24 cellular contexts compared by ENCODE assay signal in the genomic region with DNA sequence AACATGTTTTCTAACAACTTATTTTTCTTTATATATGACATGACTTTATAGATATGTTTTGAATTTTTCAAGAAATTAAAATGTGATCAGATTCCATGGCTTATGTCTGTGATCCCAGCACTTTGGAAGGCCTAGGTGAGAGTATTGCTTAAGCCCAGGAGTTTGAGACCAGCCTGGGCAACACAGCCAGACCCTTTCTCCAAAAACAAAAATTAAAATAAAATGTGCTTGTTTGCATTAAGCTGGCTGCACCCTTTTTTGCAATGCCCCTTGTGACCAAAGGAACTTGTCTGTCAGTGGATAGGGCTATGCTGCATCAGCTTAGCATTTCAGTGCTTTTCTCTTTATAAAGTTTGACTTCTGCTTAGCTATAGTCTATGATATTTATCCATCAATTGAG. TPM values are rescaled to one million over a fixed set of nuclear protein-coding genes. Genes with fewer than 3 reads are reported as not detected.
DNase-seq lines count a peak whose midpoint lies in the region; ATAC-seq, FAIRE-seq and TF ChIP-seq lines count a peak whose summit lies in the region.
"Had no signal": no experiment of that assay in that cellular context is flagged by ENCODE, and none has a peak within 500 bp of the region (broad histone marks: within the 10 kb centered on the region; RNA-seq: fewer than 3 reads in every experiment).

No MANE protein-coding gene starts in this region.

- H3K4me2 ChIP-seq in K562 (ENCODE audit: insufficient read depth, low read length) (no peak overlapping the region), neural progenitor cell (no peak overlapping the region)

- no peak overlapping the region for H3K4me3 Mint-ChIP-seq in activated CD4-positive, alpha-beta memory T cell treated with anti-CD3 and anti-CD28 coated beads for 36 hours
- H3K4me3 Mint-ChIP-seq in activated CD4-positive, alpha-beta memory T cell treated with anti-CD3 and anti-CD28 coated beads, Interleukin-2, amount 10 ng/mL, durations not matched to agents 7 days and 5 days = no peak overlapping the region
- H3K4me3 Mint-ChIP-seq in neural progenitor cell = peak overlapping the region; percentile 33
- H3K4me3 Mint-ChIP-seq: CD14-positive monocyte had no signal

- H3F3A ChIP-seq in neural progenitor cell (ENCODE audit: low read depth) = peaks cover 39% of the 10 kb centered on the region

- H3K9me1 ChIP-seq in K562 (ENCODE audit: control insufficient read depth, insufficient read depth, low read length) = no peaks in the 10 kb centered on the region

- no TSS peak for BruUV-seq in K562 (replicated peaks; lab: Mats Ljungman, UMichigan)

- POLR2A ChIA-PET in activated CD4-positive, alpha-beta memory T cell treated with anti-CD3 and anti-CD28 coated beads for 36 hours (lab: Charles Lee) = no interaction called here
- POLR2A ChIA-PET in activated CD4-positive, alpha-beta memory T cell treated with anti-CD3 and anti-CD28 coated beads, Interleukin-2, amount 10 ng/mL, durations not matched to agents 7 days and 5 days (lab: Charles Lee) = interaction anchor here (3.2 kb wide), 1 partner anchor 72 kb away, joined by 29 read pairs; the partner anchor contains the start of genes EEF1B2 and NDUFS1
- POLR2A ChIA-PET in K562 (lab: Yijun Ruan, JAX) = interaction anchor here (1.2 kb wide), 1 partner anchor 11 kb away, joined by 3 read pairs; no protein-coding TSS in a partner anchor

- no peak for TF ChIP-seq POLR2A in K562 (conservative IDR thresholded peaks at IDR 0.05)
- no peak for TF ChIP-seq POLR2A in lower leg skin (IDR thresholded peaks at IDR 0.05)

- H3K9ac ChIP-seq in HUES64 (ENCODE audit: low read depth, low read length) = no peak overlapping the region
- no peak overlapping the region for H3K9ac ChIP-seq in K562 (ENCODE audit: insufficient read depth in 1 of 2, low read depth in 2 of 2, low read length in 2 of 2)
- H3K9ac ChIP-seq in neural progenitor cell = no peak overlapping the region

- H3K4me3 ChIP-seq in HUES64 (ENCODE audit: low read length) (0 out of 2 replicates have a peak overlapping the region, but pooled peaks have one; percentile 11), K562 (no peak overlapping the region), neural progenitor cell (no peak overlapping the region), lower leg skin (ENCODE audit: low read depth, poor library complexity, severe bottlenecking) (no peak overlapping the region)
- H3K4me3 ChIP-seq: A549, lung, thoracic aorta had no signal

- no peaks in the 10 kb centered on the region for H3K27me3 Mint-ChIP-seq in activated CD4-positive, alpha-beta memory T cell treated with anti-CD3 and anti-CD28 coated beads for 36 hours
- no peaks in the 10 kb centered on the region for H3K27me3 Mint-ChIP-seq in activated CD4-positive, alpha-beta memory T cell treated with anti-CD3 and anti-CD28 coated beads, Interleukin-2, amount 10 ng/mL, durations not matched to agents 7 days and 5 days
- no peaks in the 10 kb centered on the region for H3K27me3 Mint-ChIP-seq in neural progenitor cell (ENCODE audit: insufficient read depth, low read depth)
- H3K27me3 Mint-ChIP-seq: T-helper 17 cell had no signal

- H3K27ac ChIP-seq in HUES64 (ENCODE audit: low read depth, low read length) (no peak overlapping the region), K562 (ENCODE audit: extremely low read depth, low read depth, low read length) (no peak overlapping the region), neural progenitor cell (no peak overlapping the region)
- H3K27ac ChIP-seq: A549, KMS-11, thoracic aorta had no signal

- peaks cover 22% of the 10 kb centered on the region for H3K4me1 Mint-ChIP-seq in activated CD4-positive, alpha-beta memory T cell treated with anti-CD3 and anti-CD28 coated beads for 36 hours (ENCODE audit: low read depth)
- H3K4me1 Mint-ChIP-seq in activated CD4-positive, alpha-beta memory T cell treated with anti-CD3 and anti-CD28 coated beads, Interleukin-2, amount 10 ng/mL, durations not matched to agents 7 days and 5 days = peaks cover 25% of the 10 kb centered on the region
- peaks cover 20% of the 10 kb centered on the region for H3K4me1 Mint-ChIP-seq in neural progenitor cell

- in situ Hi-C loops in K562 (cut with MboI) = no loop called here

- H3K4me1 ChIP-seq in HUES64 (ENCODE audit: insufficient read depth, low read length) (peaks cover 17% of the 10 kb centered on the region; the same call in 1 of the 2 replicates), K562 (replicated peaks in 1 of 2; ENCODE audit: control insufficient read depth in 2 of 2, insufficient read depth in 2 of 2, low read length in 2 of 2) (peaks cover 0 to 4% of the 10 kb centered on the region in 2 experiments; a peak in 2 of 5 replicates), neural progenitor cell (peaks cover 18% of the 10 kb centered on the region)

- H3K9me3 Mint-ChIP-seq in activated CD4-positive, alpha-beta memory T cell treated with anti-CD3 and anti-CD28 coated beads for 36 hours = no peaks in the 10 kb centered on the region
- H3K9me3 Mint-ChIP-seq in activated CD4-positive, alpha-beta memory T cell treated with anti-CD3 and anti-CD28 coated beads, Interleukin-2, amount 10 ng/mL, durations not matched to agents 7 days and 5 days = no peaks in the 10 kb centered on the region
- H3K9me3 Mint-ChIP-seq in neural progenitor cell = no peaks in the 10 kb centered on the region

- H3K27ac Mint-ChIP-seq in activated CD4-positive, alpha-beta memory T cell treated with anti-CD3 and anti-CD28 coated beads for 36 hours = peak overlapping the region; percentile 28
- H3K27ac Mint-ChIP-seq in activated CD4-positive, alpha-beta memory T cell treated with anti-CD3 and anti-CD28 coated beads, Interleukin-2, amount 10 ng/mL, durations not matched to agents 7 days and 5 days = no peak overlapping the region
- H3K27ac Mint-ChIP-seq in neural progenitor cell = no peak overlapping the region
- H3K27ac Mint-ChIP-seq: T-helper 17 cell had no signal

- H3K27me3 ChIP-seq in HUES64 (ENCODE audit: insufficient read depth, low read length) (no peaks in the 10 kb centered on the region), K562 (ENCODE audit: control insufficient read depth in 2 of 2, insufficient read depth in 2 of 2, low read length in 2 of 2) (no peaks in the 10 kb centered on the region), neural progenitor cell (no peaks in the 10 kb centered on the region)

- peaks cover 14% of the 10 kb centered on the region for H3K36me3 Mint-ChIP-seq in activated CD4-positive, alpha-beta memory T cell treated with anti-CD3 and anti-CD28 coated beads for 36 hours
- peaks cover 20% of the 10 kb centered on the region for H3K36me3 Mint-ChIP-seq in activated CD4-positive, alpha-beta memory T cell treated with anti-CD3 and anti-CD28 coated beads, Interleukin-2, amount 10 ng/mL, durations not matched to agents 7 days and 5 days (ENCODE audit: low read depth)
- peaks cover 3% of the 10 kb centered on the region for H3K36me3 Mint-ChIP-seq in neural progenitor cell

- H3K79me2 ChIP-seq in K562 (ENCODE audit: control insufficient read depth, insufficient read depth, low read length) = peaks cover 42% of the 10 kb centered on the region
- H3K79me2 ChIP-seq in neural progenitor cell (ENCODE audit: low read depth) = peaks cover 52% of the 10 kb centered on the region

- H4K20me1 ChIP-seq in K562 (replicated peaks; ENCODE audit: control insufficient read depth, insufficient read depth, low read length) (no peaks in the 10 kb centered on the region), neural progenitor cell (ENCODE audit: low read depth) (peaks cover 5% of the 10 kb centered on the region)

- no peak for FAIRE-seq in K562 (lab: Jason Lieb, UNC)
- FAIRE-seq: A549, H1 had no signal

- H3K36me3 ChIP-seq in HUES64 (ENCODE audit: insufficient read depth, low read length) (peaks cover 20% of the 10 kb centered on the region), K562 (ENCODE audit: control insufficient read depth, insufficient read depth, low read length) (no peaks in the 10 kb centered on the region), neural progenitor cell (peaks cover 4% of the 10 kb centered on the region)
- H3K36me3 ChIP-seq: thoracic aorta had no signal

- H2AFZ ChIP-seq in K562 (ENCODE audit: low read depth, low read length) = no peak overlapping the region
- no peak overlapping the region for H2AFZ ChIP-seq in neural progenitor cell (replicated peaks)

- TF ChIP-seq EP300 in K562 (IDR thresholded peaks at IDR 0.05; ENCODE audit: low read length) = no peak

- CTCF ChIA-PET in activated CD4-positive, alpha-beta memory T cell treated with anti-CD3 and anti-CD28 coated beads for 36 hours (lab: Charles Lee) = interaction anchor here (0.7 to 1.0 kb wide), 2 partner anchors 93 to 127 kb away, joined by 3 to 4 read pairs; no protein-coding TSS in a partner anchor
- CTCF ChIA-PET in activated CD4-positive, alpha-beta memory T cell treated with anti-CD3 and anti-CD28 coated beads, Interleukin-2, amount 10 ng/mL, durations not matched to agents 7 days and 5 days (lab: Charles Lee) = no interaction called here
- CTCF ChIA-PET in K562 (lab: Yijun Ruan, JAX; ENCODE audit: low intra/inter-chr PET ratio) = no interaction called here

- TF ChIP-seq CTCF in K562 (IDR thresholded peaks at IDR 0.05 in 2 of 3, conservative IDR thresholded peaks at IDR 0.05 in 1 of 3; ENCODE audit: insufficient read depth in 2 of 3, low read depth in 1 of 3, low read length in 3 of 3) = no peak
- TF ChIP-seq CTCF in neural progenitor cell (IDR thresholded peaks at IDR 0.05) = no peak
- no peak for TF ChIP-seq CTCF in lower leg skin (IDR thresholded peaks at IDR 0.05)

- DNase-seq in activated CD4-positive, alpha-beta memory T cell treated with anti-CD3 and anti-CD28 coated beads for 36 hours = no peak
- DNase-seq in activated CD4-positive, alpha-beta memory T cell treated with anti-CD3 and anti-CD28 coated beads, Interleukin-2, amount 10 ng/mL, durations not matched to agents 7 days and 5 days = no peak
- DNase-seq in K562 (ENCODE audit: extremely low read depth in 1 of 4, low spot score in 3 of 4) = no peak
- no peak for DNase-seq in neural progenitor cell (ENCODE audit: low spot score)
- DNase-seq in lower leg skin (ENCODE audit: low spot score in 2 of 2) = no peak
- DNase-seq: amniotic stem cell; central memory CD4-positive, alpha-beta T cell; DMS79; head of caudate nucleus; NCI-H1105 treated with DMSO at 0.1 percent for 48 hours; NCI-H748 treated with DMSO at 0.1 percent for 48 hours; PC-3; SIG-M5; stimulated activated CD4-positive, alpha-beta T cell treated with anti-CD3 and anti-CD28 coated beads, Interleukin-12 subunit alpha, Interleukin-12 subunit beta, amount 100 ng/mL, for 4 hours; T-helper 17 cell had no signal

- intact Hi-C loops in activated CD4-positive, alpha-beta memory T cell treated with anti-CD3 and anti-CD28 coated beads for 36 hours (cut with micrococcal nuclease) = loop anchor here (5.0 to 10.0 kb wide), 3 partner anchors 679 to 1537 kb away; partner anchors contain the start of genes CREB1, FASTKD2, MDH1B and METTL21A
- intact Hi-C loops in K562 (cut with micrococcal nuclease) = loop anchor here (5.0 kb wide), 1 partner anchor 69 kb away; the partner anchor contains the start of genes EEF1B2 and NDUFS1
- intact Hi-C loops in lower leg skin (cut with DNase I; ENCODE audit: low total_unique reads) = no loop called here

- TF ChIP-seq RAD21 in K562 (CRISPR knock-in tag; conservative IDR thresholded peaks at IDR 0.05 in 1 of 2, IDR thresholded peaks at IDR 0.05 in 1 of 2) = no peak

- no peaks in the 10 kb centered on the region for H3K9me3 ChIP-seq in HUES64 (ENCODE audit: insufficient read depth, low read depth, low read length)
- no peaks in the 10 kb centered on the region for H3K9me3 ChIP-seq in K562 (replicated peaks; ENCODE audit: control insufficient read depth, insufficient read depth, low read depth, low read length)
- no peaks in the 10 kb centered on the region for H3K9me3 ChIP-seq in neural progenitor cell (ENCODE audit: low read depth)
- H3K9me3 ChIP-seq: A549, thoracic aorta had no signal

- no peak for ATAC-seq in K562
- no peak for ATAC-seq in GM19452 (IDR thresholded peaks at IDR 0.05; ENCODE audit: unreplicated experiment)
- ATAC-seq in HG03280 (IDR thresholded peaks at IDR 0.05; ENCODE audit: unreplicated experiment) = no peak
- ATAC-seq: A549, PC-3, T-helper 17 cell had no signal

RNA-seq across cellular contexts. Expression of gene INO80D, which starts 2.3 kb away (rescaled TPM):
- total RNA-seq in activated CD4-positive, alpha-beta memory T cell treated with anti-CD3 and anti-CD28 coated beads for 36 hours = 10 to 100 TPM; 14.5 to 15.3 TPM
- total RNA-seq in activated CD4-positive, alpha-beta memory T cell treated with anti-CD3 and anti-CD28 coated beads, Interleukin-2, amount 10 ng/mL, durations not matched to agents 7 days and 5 days = 10 to 100 TPM; 25.4 to 26.5 TPM
- 6.5 TPM for polyA plus RNA-seq in HUES64 (2013, experiment 1 of 2)
- polyA plus RNA-seq in HUES64 (2013, experiment 2 of 2) = 6.8 TPM
- total RNA-seq in K562 (2011; cell fraction: chromatin; rRNA removed; ENCODE audit: low replicate concordance) = 25.1 and 27.1 TPM in 2 replicates
- total RNA-seq in K562 (2011; cell fraction: nucleolus; rRNA removed) = 6.3 and 7.1 TPM in 2 replicates
- 9.8 and 13.5 TPM in 2 replicates for total RNA-seq in K562 (2011; cell fraction: nucleoplasm; rRNA removed)
- total RNA-seq in K562 (2014; rRNA removed) (2.3 and 3.0 TPM in 2 replicates), K562 (2014; rRNA removed; fragmentation: Illumina TruSeq; extraction: Trizol) (4.0 and 4.1 TPM in 2 replicates), K562 (2015; rRNA removed; fragmentation: Illumina TruSeq; extraction: Trizol) (4.3 and 4.7 TPM in 2 replicates), K562 (2021) (7.7 and 8.1 TPM in 2 replicates), neural progenitor cell (ENCODE audit: low replicate concordance) (8.1 and 11.3 TPM in 2 replicates), lower leg skin (10 to 100 TPM; 13.4 to 28.7 (median 24.4) TPM)
- polyA plus RNA-seq in K562 (2011; rRNA removed) (2.9 and 3.8 TPM in 2 replicates), K562 (2014; fragmentation: Illumina TruSeq; extraction: Trizol) (1.5 and 1.7 TPM in 2 replicates), K562 (2014; fragmentation: Nextera tagmentation; extraction: Ambion mirVana) (1 to 10 TPM in 1 of 2 experiments, under 1 TPM in 1; 0.64 to 1.4 TPM), K562 (2014; rRNA removed) (1.7 and 1.9 TPM in 2 replicates)
- 1.9 and 2.6 TPM in 2 replicates for polyA plus RNA-seq in K562 (2011; cell fraction: cytosol; rRNA removed)
- polyA plus RNA-seq in K562 (2011; cell fraction: nucleus; rRNA removed) = 7.3 and 7.8 TPM in 2 replicates
- 0.98 and 1.3 TPM in 2 replicates for polyA plus RNA-seq in K562 (2012)
- 16.1 and 21.9 TPM in 2 replicates for polyA minus RNA-seq in K562 (2011; rRNA and poly(A)+ RNA removed)
- 6.4 and 9.0 TPM in 2 replicates for polyA minus RNA-seq in K562 (2011; cell fraction: cytosol; rRNA and poly(A)+ RNA removed)
- 6.7 and 12.4 TPM in 2 replicates for polyA minus RNA-seq in K562 (2011; cell fraction: nucleus; rRNA and poly(A)+ RNA removed)
